Comparison of ENCODE assay signal across 14 cellular contexts in genomic region chr3:155391104-155391503, GRCh38.
DNase-seq lines count a peak whose midpoint lies in the region; ATAC-seq, FAIRE-seq and TF ChIP-seq lines count a peak whose summit lies in the region.
"Had no signal": no experiment of that assay in that cellular context is flagged by ENCODE, and none has a peak within 500 bp of the region (broad histone marks: within the 10 kb centered on the region; RNA-seq: fewer than 3 reads in every experiment).

No MANE protein-coding gene starts in this region.

- no peak overlapping the region for H3K4me3 ChIP-seq in fibroblast of pulmonary artery (replicated peaks; ENCODE audit: low read depth, low read length)
- H3K4me3 ChIP-seq in HAP-1: no peak overlapping the region
- no peak overlapping the region for H3K4me3 ChIP-seq in kidney (ENCODE audit: low read length in 2 of 2)
- H3K4me3 ChIP-seq: esophagus squamous epithelium had no signal

- peaks cover 0 to 8% (median 4%) of the 10 kb centered on the region in 7 donors for H3K9me3 Mint-ChIP-seq in CD14-positive monocyte

- H3K9ac ChIP-seq in kidney (ENCODE audit: low read length in 2 of 2): no peak overlapping the region

- DNase-seq in AG09319 (ENCODE audit: extremely low read depth, low read depth): peak; percentile 72
- DNase-seq in RWPE1 (ENCODE audit: low spot score): no peak
- DNase-seq in fibroblast of pulmonary artery (ENCODE audit: low read depth): peak; percentile 11
- DNase-seq in non-pigmented ciliary epithelial cell (ENCODE audit: low read depth): peak; percentile 26
- DNase-seq in HAP-1 (ENCODE audit: low spot score in 2 of 2): no peak
- no peak for DNase-seq in kidney
- DNase-seq in CD14-positive monocyte (ENCODE audit: low spot score): no peak
- DNase-seq: activated CD4-positive, alpha-beta memory T cell treated with anti-CD3 and anti-CD28 coated beads, Interleukin-2, amount 10 ng/mL, durations not matched to agents 7 days and 5 days; esophagus squamous epithelium; NK-92 treated with Interleukin-12 subunit alpha and Interleukin-12 subunit beta, amount 100 ng/mL, for 24 hours; stimulated activated CD4-positive, alpha-beta T cell treated with anti-CD3 and anti-CD28 coated beads, Interleukin-12 subunit alpha, Interleukin-12 subunit beta, amount 100 ng/mL, for 4 hours; substantia nigra had no signal

- no peaks in the 10 kb centered on the region for H3K36me3 Mint-ChIP-seq in CD14-positive monocyte

- TF ChIP-seq CTCF in AG09319 (IDR thresholded peaks at IDR 0.05; ENCODE audit: low read depth, low read length): no peak
- no peak for TF ChIP-seq CTCF in RWPE1 (conservative IDR thresholded peaks at IDR 0.05; ENCODE audit: low read depth)
- TF ChIP-seq CTCF in fibroblast of pulmonary artery (IDR thresholded peaks at IDR 0.05; ENCODE audit: low read length, missing control alignments): no peak
- no peak for TF ChIP-seq CTCF in kidney (IDR thresholded peaks at IDR 0.05; ENCODE audit: borderline replicate concordance, extremely low read depth, insufficient read depth)
- TF ChIP-seq CTCF in CD14-positive monocyte (IDR thresholded peaks at IDR 0.05): no peak

- H3K27ac ChIP-seq in RWPE1: peak overlapping the region; percentile 39; the same call in 1 of the 2 replicates
- H3K27ac ChIP-seq in kidney (ENCODE audit: low read depth in 2 of 2, low read length in 2 of 2): no peak overlapping the region

- intact Hi-C loops in kidney (cut with DNase I) (no loop called here), CD14-positive monocyte (cut with micrococcal nuclease) (no loop called here)

- in situ Hi-C loops in HAP-1 (cut with MboI; ENCODE audit: low sequenced_read_pairs): no loop called here

- H3K4me3 Mint-ChIP-seq in CD14-positive monocyte: no peak overlapping the region
- H3K4me3 Mint-ChIP-seq: activated CD4-positive, alpha-beta memory T cell treated with anti-CD3 and anti-CD28 coated beads, Interleukin-2, amount 10 ng/mL, durations not matched to agents 7 days and 5 days had no signal

- 0 out of 2 replicates have a peak, but pooled peaks cover 2% of the 10 kb centered on the region for H3K27me3 ChIP-seq in HAP-1 (ENCODE audit: low read depth)
- H3K27me3 ChIP-seq: esophagus squamous epithelium had no signal

- no peaks in the 10 kb centered on the region for H3K36me3 ChIP-seq in HAP-1 (replicated peaks)
- no peaks in the 10 kb centered on the region for H3K36me3 ChIP-seq in kidney (ENCODE audit: control insufficient read depth in 1 of 2, insufficient read depth in 2 of 2, low read length in 2 of 2)
- H3K36me3 ChIP-seq: esophagus squamous epithelium had no signal

- CTCF ChIA-PET in RWPE1 (lab: Yijun Ruan, JAX): interaction anchor here (1.3 kb wide), 1 partner anchor 8 kb away, joined by 5 read pairs; no protein-coding TSS in a partner anchor

- peaks cover 1 to 3% (median 3%) of the 10 kb centered on the region in 3 donors for H3K27me3 Mint-ChIP-seq in CD14-positive monocyte (ENCODE audit: low read depth in 3 of 3)
- H3K27me3 Mint-ChIP-seq: activated CD4-positive, alpha-beta memory T cell treated with anti-CD3 and anti-CD28 coated beads, Interleukin-2, amount 10 ng/mL, durations not matched to agents 7 days and 5 days had no signal

- no peak for ATAC-seq in GM19351 (IDR thresholded peaks at IDR 0.05; ENCODE audit: unreplicated experiment)

- H3K9me3 ChIP-seq in HAP-1 (peaks cover 3% of the 10 kb centered on the region; the same call in 1 of the 2 replicates), kidney (ENCODE audit: control insufficient read depth in 1 of 2, low read length in 2 of 2) (no peaks in the 10 kb centered on the region)
- H3K9me3 ChIP-seq: esophagus squamous epithelium had no signal

- no peak overlapping the region for H3K27ac Mint-ChIP-seq in CD14-positive monocyte
- H3K27ac Mint-ChIP-seq: activated CD4-positive, alpha-beta memory T cell treated with anti-CD3 and anti-CD28 coated beads, Interleukin-2, amount 10 ng/mL, durations not matched to agents 7 days and 5 days had no signal

- POLR2A ChIA-PET in RWPE1 (lab: Yijun Ruan, JAX; ENCODE audit: low non-redundant PET): no interaction called here

- FAIRE-seq in kidney (lab: Jason Lieb, UNC): no peak
- FAIRE-seq: GM12891 had no signal

- H3K4me1 ChIP-seq in HAP-1: peaks cover 15% of the 10 kb centered on the region
- no peaks in the 10 kb centered on the region for H3K4me1 ChIP-seq in kidney (ENCODE audit: control insufficient read depth in 1 of 2, insufficient read depth in 1 of 2, low read depth in 1 of 2, low read length in 2 of 2)

- peaks cover 2% of the 10 kb centered on the region for H3K4me1 Mint-ChIP-seq in CD14-positive monocyte
- H3K4me1 Mint-ChIP-seq: activated CD4-positive, alpha-beta memory T cell treated with anti-CD3 and anti-CD28 coated beads, Interleukin-2, amount 10 ng/mL, durations not matched to agents 7 days and 5 days had no signal

Comparison
In these comparisons a context has a peak if more than half of its experiments do, and no peak if none do; other contexts are left out.
1. DNase-seq: peak in AG09319 (single experiment), fibroblast of pulmonary artery (single experiment) and non-pigmented ciliary epithelial cell (single experiment); none in RWPE1 (single experiment), HAP-1 (0 of 2), kidney (single experiment) and CD14-positive monocyte (single experiment).